Comparison of ENCODE assay signal across 8 cellular contexts in genomic region chr20:56468317-56469076, GRCh38. TPM values are rescaled to one million over a fixed set of nuclear protein-coding genes. Genes with fewer than 3 reads are reported as not detected.
DNase-seq lines count a peak whose midpoint lies in the region; ATAC-seq and TF ChIP-seq lines count a peak whose summit lies in the region.

TSS of gene RTF2 (plus strand) at chr20:56468627. CDS start at chr20:56468698, 71 bp downstream.

- peak within 1 kb of the TSS; percentile 91 for H3K4me2 ChIP-seq in OCI-LY7 (ENCODE audit: low read length)

- H3K79me2 ChIP-seq in OCI-LY7 (ENCODE audit: insufficient read depth, low read depth, low read length) = peaks cover 31% of the 10 kb centered on the region

- H4K20me1 ChIP-seq in OCI-LY7 (ENCODE audit: insufficient read depth, low read length) = peaks cover 11% of the 10 kb centered on the region; the same call in 1 of the 2 replicates

- peak within 1 kb of the TSS; percentile 27 for H3K27ac ChIP-seq in OCI-LY7 (ENCODE audit: low read depth, low read length, poor library complexity, severe bottlenecking)

- DNase-seq in DMS 273 (lab: John Stamatoyannopoulos, UW; ENCODE audit: unreplicated experiment) = peak; percentile 97
- DNase-seq in HuH-7 (ENCODE audit: low spot score) = peak; percentile 91
- peak; percentile 94 for DNase-seq in OCI-LY7 (ENCODE audit: low spot score)
- DNase-seq in activated T-cell treated with anti-CD3 and anti-CD28 coated beads for 1 hour (ENCODE audit: low read depth) = peak; percentile 93
- DNase-seq in epidermal melanocyte (ENCODE audit: insufficient read length, low spot score) = peak; percentile 87
- peak; percentile 86 for DNase-seq in middle frontal gyrus (ENCODE audit: extremely low spot score, low spot score)
- DNase-seq in stimulated activated CD8-positive, alpha-beta memory T cell treated with anti-CD3 and anti-CD28 coated beads, Interleukin-2, amount 100 ng/mL, for 1 hour (ENCODE audit: low read depth in 2 of 2) = peak; percentile 93 to 97

- no peak for TF ChIP-seq CTCF in OCI-LY7 (conservative IDR thresholded peaks at IDR 0.05; ENCODE audit: low read length)

- peaks cover 9% of the 10 kb centered on the region for H3K36me3 ChIP-seq in OCI-LY7 (ENCODE audit: insufficient read depth, low read length)

- intact Hi-C loops in OCI-LY7 (cut with micrococcal nuclease; ENCODE audit: unreplicated experiment) = loop anchor here (2.0 kb wide), 1 partner anchor 76 kb away; the partner anchor contains the start of genes AURKA and CSTF1

- POLR2A ChIA-PET in OCI-LY7 (lab: Charles Lee) = interaction anchor here (0.7 to 1.4 kb wide), 4 partner anchors 14 to 1005 kb away, joined by 3 read pairs; no protein-coding TSS in a partner anchor

- CTCF ChIA-PET in OCI-LY7 (lab: Charles Lee; ENCODE audit: unreplicated experiment) = no interaction called here

- TSS peak; percentile 86 for BruUV-seq in OCI-LY7 (replicated peaks; lab: Mats Ljungman, UMichigan)

- no peaks in the 10 kb centered on the region for H3K9me3 ChIP-seq in OCI-LY7 (ENCODE audit: low read length)

- H3K9me2 ChIP-seq in OCI-LY7 (ENCODE audit: insufficient read depth, low read length) = no peaks in the 10 kb centered on the region

- peaks cover 33% of the 10 kb centered on the region for H3K4me1 ChIP-seq in OCI-LY7 (ENCODE audit: insufficient read depth, low read length, poor library complexity, severe bottlenecking)

- peak within 1 kb of the TSS; percentile 97 for H3K4me3 ChIP-seq in OCI-LY7 (ENCODE audit: low read depth, low read length, poor library complexity, severe bottlenecking)

- peak; percentile 96 for ATAC-seq in GM21526 (IDR thresholded peaks at IDR 0.05; ENCODE audit: low FRiP score, unreplicated experiment)

- peak within 1 kb of the TSS; percentile 94; the same call in 1 of the 2 replicates for H2AFZ ChIP-seq in OCI-LY7 (ENCODE audit: low read length)

RNA-seq across cellular contexts. Expression of gene RTF2, which starts in this region (rescaled TPM):
- 46.8 and 63.6 TPM in 2 replicates for total RNA-seq in OCI-LY7 (2014; rRNA removed; shearing (Covaris generic))
- total RNA-seq in OCI-LY7 (2022) = 68.2 and 72.7 TPM in 2 replicates

Comparison
In these comparisons a context has a peak if more than half of its experiments do, and no peak if none do; other contexts are left out.
1. Peak in every context shown above with its lines: DNase-seq, ATAC-seq, H3K4me3 ChIP-seq and H3K27ac ChIP-seq.